Comparison of ENCODE assay signal across 1 cellular context in the genomic region with DNA sequence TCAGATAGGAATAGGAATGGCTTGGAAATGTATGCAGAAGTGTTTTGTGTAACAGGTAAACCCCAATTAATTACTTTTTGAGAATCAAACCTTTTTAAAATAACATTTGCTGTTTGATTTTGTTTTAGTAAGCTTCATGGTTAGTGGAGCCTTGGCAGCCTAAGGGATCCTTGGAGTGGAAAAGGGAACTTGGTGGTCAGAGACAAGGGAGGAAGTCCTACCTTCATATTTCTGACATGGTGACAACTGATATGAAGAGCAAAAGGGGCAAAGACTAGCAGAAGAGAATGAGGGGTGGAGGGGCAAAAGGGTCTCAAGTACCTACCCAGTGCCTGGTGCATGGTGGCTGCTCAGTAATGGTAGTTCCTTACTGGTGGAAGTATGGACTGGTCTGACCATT.
TF ChIP-seq lines count a peak whose summit lies in the region.

No MANE protein-coding gene starts in this region.

TF ChIP-seq in WTC11, 78 proteins besides CTCF, POLR2A, EP300 and RAD21 (continued from another document):
- TF ChIP-seq, protein P1, sequence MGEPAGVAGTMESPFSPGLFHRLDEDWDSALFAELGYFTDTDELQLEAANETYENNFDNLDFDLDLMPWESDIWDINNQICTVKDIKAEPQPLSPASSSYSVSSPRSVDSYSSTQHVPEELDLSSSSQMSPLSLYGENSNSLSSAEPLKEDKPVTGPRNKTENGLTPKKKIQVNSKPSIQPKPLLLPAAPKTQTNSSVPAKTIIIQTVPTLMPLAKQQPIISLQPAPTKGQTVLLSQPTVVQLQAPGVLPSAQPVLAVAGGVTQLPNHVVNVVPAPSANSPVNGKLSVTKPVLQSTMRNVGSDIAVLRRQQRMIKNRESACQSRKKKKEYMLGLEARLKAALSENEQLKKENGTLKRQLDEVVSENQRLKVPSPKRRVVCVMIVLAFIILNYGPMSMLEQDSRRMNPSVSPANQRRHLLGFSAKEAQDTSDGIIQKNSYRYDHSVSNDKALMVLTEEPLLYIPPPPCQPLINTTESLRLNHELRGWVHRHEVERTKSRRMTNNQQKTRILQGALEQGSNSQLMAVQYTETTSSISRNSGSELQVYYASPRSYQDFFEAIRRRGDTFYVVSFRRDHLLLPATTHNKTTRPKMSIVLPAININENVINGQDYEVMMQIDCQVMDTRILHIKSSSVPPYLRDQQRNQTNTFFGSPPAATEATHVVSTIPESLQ (CRISPR knock-in tag; IDR thresholded peaks at IDR 0.05): no peak
- TF ChIP-seq, protein P2, sequence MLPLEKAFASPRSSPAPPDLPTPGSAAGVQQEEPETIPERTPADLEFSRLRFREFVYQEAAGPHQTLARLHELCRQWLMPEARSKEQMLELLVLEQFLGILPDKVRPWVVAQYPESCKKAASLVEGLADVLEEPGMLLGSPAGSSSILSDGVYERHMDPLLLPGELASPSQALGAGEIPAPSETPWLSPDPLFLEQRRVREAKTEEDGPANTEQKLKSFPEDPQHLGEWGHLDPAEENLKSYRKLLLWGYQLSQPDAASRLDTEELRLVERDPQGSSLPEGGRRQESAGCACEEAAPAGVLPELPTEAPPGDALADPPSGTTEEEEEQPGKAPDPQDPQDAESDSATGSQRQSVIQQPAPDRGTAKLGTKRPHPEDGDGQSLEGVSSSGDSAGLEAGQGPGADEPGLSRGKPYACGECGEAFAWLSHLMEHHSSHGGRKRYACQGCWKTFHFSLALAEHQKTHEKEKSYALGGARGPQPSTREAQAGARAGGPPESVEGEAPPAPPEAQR (CRISPR knock-in tag; IDR thresholded peaks at IDR 0.05): no peak
- TF ChIP-seq ATF1 (CRISPR knock-in tag; IDR thresholded peaks at IDR 0.05) (no peak), ZNF396 (CRISPR knock-in tag; IDR thresholded peaks at IDR 0.05; ENCODE audit: borderline replicate concordance) (no peak), ZNF121 (CRISPR knock-in tag; IDR thresholded peaks at IDR 0.05) (no peak), FOXP1 (CRISPR knock-in tag; IDR thresholded peaks at IDR 0.05; ENCODE audit: borderline replicate concordance) (no peak), NR1H2 (CRISPR knock-in tag; IDR thresholded peaks at IDR 0.05) (no peak), RELA (CRISPR knock-in tag; IDR thresholded peaks at IDR 0.05; ENCODE audit: borderline replicate concordance) (no peak)
